8 cellular contexts compared by ENCODE assay signal in the genomic region with DNA sequence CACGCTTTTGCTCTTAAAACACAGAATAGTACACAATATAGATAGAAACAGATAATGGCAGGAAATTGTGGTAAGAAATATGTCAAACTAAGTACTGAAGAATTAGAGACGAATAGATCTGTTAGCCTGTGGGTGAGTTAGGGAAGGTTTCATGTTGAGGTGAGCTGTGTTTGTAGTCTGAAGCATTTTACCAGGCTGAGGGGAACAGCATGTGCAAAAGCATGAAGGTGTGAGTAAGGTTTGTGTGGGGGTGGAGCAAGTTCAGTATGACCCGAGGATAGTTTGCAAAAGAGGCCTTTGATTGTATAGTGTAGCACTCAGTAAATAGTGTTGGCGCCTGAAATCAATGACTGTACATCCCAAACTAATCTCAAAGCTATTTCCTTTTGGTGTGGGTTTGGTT. TPM values are rescaled to one million over a fixed set of nuclear protein-coding genes. Genes with fewer than 3 reads are reported as not detected.
A peak's percentile ranks its signal among the peaks of the same experiment; 100 is the strongest.
DNase-seq lines count a peak whose midpoint lies in the region; ATAC-seq, FAIRE-seq and TF ChIP-seq lines count a peak whose summit lies in the region.

No MANE protein-coding gene starts in this region.

- 25% methylated on average over 4 of the region's 4 CpGs for WGBS in mammary epithelial cell (ENCODE audit: low coverage, missing lambda C conversion rate)

- no peaks in the 10 kb centered on the region for H3K27me3 Mint-ChIP-seq in natural killer cell (ENCODE audit: low read depth in 2 of 2)

- BruUV-seq in PC-3 (replicated peaks; lab: Mats Ljungman, UMichigan) (no TSS peak), mammary epithelial cell (replicated peaks; lab: Mats Ljungman, UMichigan) (no TSS peak)

- H3F3A ChIP-seq in PC-3 (ENCODE audit: low read length, unreplicated experiment): peaks cover 8% of the 10 kb centered on the region

- DNase-seq in ELR (ENCODE audit: low read depth) (peak; percentile 88), PC-3 (peak; percentile 82), mammary epithelial cell (peak; percentile 91), natural killer cell (no peak), NCI-H446 treated with DMSO at 0.1 percent for 48 hours (lab: John Stamatoyannopoulos, UW) (no peak), GM12892 (ENCODE audit: insufficient read length) (no peak), dorsolateral prefrontal cortex (no peak), GDM1 (lab: John Stamatoyannopoulos, UW) (no peak)

- H3K27me3 ChIP-seq in PC-3 (ENCODE audit: low read length): no peaks in the 10 kb centered on the region
- H3K27me3 ChIP-seq in mammary epithelial cell (ENCODE audit: insufficient read depth, low read length): no peaks in the 10 kb centered on the region
- no peaks in the 10 kb centered on the region for H3K27me3 ChIP-seq in dorsolateral prefrontal cortex

- TF ChIP-seq CTCF in PC-3 (conservative IDR thresholded peaks at IDR 0.05; ENCODE audit: low read depth, low read length) (no peak), mammary epithelial cell (conservative IDR thresholded peaks at IDR 0.05 in 1 of 2, IDR thresholded peaks at IDR 0.05 in 1 of 2; ENCODE audit: extremely low read depth in 1 of 2, insufficient read depth in 1 of 2, low read depth in 1 of 2, low read length in 2 of 2) (no peak), natural killer cell (IDR thresholded peaks at IDR 0.05) (no peak), dorsolateral prefrontal cortex (IDR thresholded peaks at IDR 0.05 in 54 of 56, conservative IDR thresholded peaks at IDR 0.05 in 2 of 56; ENCODE audit: low read depth in 1 of 56, partially characterized antibody in 56 of 56) (no peak)

- H3K36me3 Mint-ChIP-seq in natural killer cell: no peaks in the 10 kb centered on the region

- H3K4me1 Mint-ChIP-seq in natural killer cell: peaks cover 14 to 15% of the 10 kb centered on the region in 2 donors

- H3K4me2 ChIP-seq in PC-3 (ENCODE audit: low read length) (peak overlapping the region; percentile 75), mammary epithelial cell (ENCODE audit: insufficient read depth, low read depth, low read length) (peak overlapping the region; percentile 47)

- H3K9me3 ChIP-seq in PC-3 (ENCODE audit: low read length) (no peaks in the 10 kb centered on the region), mammary epithelial cell (replicated peaks; ENCODE audit: insufficient read depth, low read length) (no peaks in the 10 kb centered on the region)

- H3K9ac ChIP-seq in PC-3 (ENCODE audit: low read length): peak overlapping the region; percentile 23
- H3K9ac ChIP-seq in mammary epithelial cell (ENCODE audit: insufficient read depth, low read length): no peak overlapping the region

- H3K4me3 Mint-ChIP-seq in natural killer cell: peak overlapping the region; percentile 5

- H3K36me3 ChIP-seq in PC-3 (ENCODE audit: low read depth, low read length) (peaks cover 2% of the 10 kb centered on the region; the same call in 1 of the 2 replicates), mammary epithelial cell (ENCODE audit: insufficient read depth, low read length) (no peaks in the 10 kb centered on the region)

- in situ Hi-C loops in mammary epithelial cell (cut with MboI; ENCODE audit: low sequenced_read_pairs in 2 of 2): loop anchor here (5.0 to 10.0 kb wide), 2 partner anchors 51 to 54 kb away; no protein-coding TSS in a partner anchor

- peaks cover 10% of the 10 kb centered on the region; the same call in 1 of the 2 replicates for H3K79me2 ChIP-seq in PC-3 (ENCODE audit: low read length)
- peaks cover 25% of the 10 kb centered on the region for H3K79me2 ChIP-seq in mammary epithelial cell (ENCODE audit: insufficient read depth, low read length)

- intact Hi-C loops in PC-3 (cut with micrococcal nuclease): loop anchor here (1.0 kb wide), 1 partner anchor 48 kb away; no protein-coding TSS in a partner anchor
- intact Hi-C loops in mammary epithelial cell (cut with micrococcal nuclease): no loop called here
- intact Hi-C loops in natural killer cell (cut with micrococcal nuclease): no loop called here
- intact Hi-C loops in dorsolateral prefrontal cortex (cut with DNase I): no loop called here

- no peaks in the 10 kb centered on the region for H3K9me2 ChIP-seq in PC-3 (replicated peaks; ENCODE audit: low read length)

- no peak overlapping the region for H2AFZ ChIP-seq in PC-3 (ENCODE audit: low read length)
- H2AFZ ChIP-seq in mammary epithelial cell (ENCODE audit: low read depth, low read length): no peak overlapping the region

- CTCF ChIA-PET in PC-3 (lab: Charles Lee): no interaction called here
- CTCF ChIA-PET in mammary epithelial cell (lab: Charles Lee; ENCODE audit: low non-redundant PET): no interaction called here

- no peak for FAIRE-seq in GM12892 (lab: Jason Lieb, UNC)

- no peak for TF ChIP-seq POLR2A in GM12892 (IDR thresholded peaks at IDR 0.05; ENCODE audit: low read depth, low read length)

- dilution Hi-C loops in mammary epithelial cell (cut with HindIII; ENCODE audit: low sequenced_read_pairs): loop anchor here (5.0 kb wide), 1 partner anchor 49 kb away; no protein-coding TSS in a partner anchor

- H3K4me3 ChIP-seq in PC-3 (ENCODE audit: low read length): peak overlapping the region; percentile 27; the same call in 1 of the 2 replicates
- H3K4me3 ChIP-seq in mammary epithelial cell (replicated peaks in 1 of 3; ENCODE audit: insufficient read depth in 1 of 3, low read depth in 2 of 3, low read length in 3 of 3): no peak overlapping the region
- H3K4me3 ChIP-seq in dorsolateral prefrontal cortex: no peak overlapping the region

- peak overlapping the region; percentile 52 to 87 for H3K27ac Mint-ChIP-seq in natural killer cell

- ATAC-seq in PC-3 (peak; percentile 98), natural killer cell (peak in 1 of 3 donors; percentile 11)

- POLR2A ChIA-PET in PC-3 (lab: Charles Lee; ENCODE audit: unreplicated experiment): no interaction called here

- peak overlapping the region; percentile 71 for H3K27ac ChIP-seq in PC-3 (ENCODE audit: low read length)
- peak overlapping the region; percentile 84 for H3K27ac ChIP-seq in mammary epithelial cell (ENCODE audit: insufficient read depth, low read depth, low read length)
- peak overlapping the region in 1 of 59 donors; percentile 0 for H3K27ac ChIP-seq in dorsolateral prefrontal cortex

- no peaks in the 10 kb centered on the region for H3K9me3 Mint-ChIP-seq in natural killer cell

- H4K20me1 ChIP-seq in PC-3 (ENCODE audit: low read length) (no peaks in the 10 kb centered on the region), mammary epithelial cell (ENCODE audit: insufficient read depth, low read length) (no peaks in the 10 kb centered on the region)

- peaks cover 33% of the 10 kb centered on the region for H3K4me1 ChIP-seq in PC-3 (ENCODE audit: insufficient read depth, low read length)
- peaks cover 25% of the 10 kb centered on the region for H3K4me1 ChIP-seq in mammary epithelial cell (ENCODE audit: insufficient read depth, low read length)

RNA-seq across cellular contexts. Expression of gene IGSF6, which starts 13.8 kb away (rescaled TPM):
- 0.36 TPM in 1 of 2 replicates, not detected in the other for total RNA-seq in PC-3 (2014; rRNA removed)
- not detected for total RNA-seq in mammary epithelial cell
- not detected for polyA plus RNA-seq in mammary epithelial cell
- not detected for polyA minus RNA-seq in mammary epithelial cell
- total RNA-seq in natural killer cell: 1 to 10 TPM; 2.2 to 4.4 (median 2.6) TPM
- 0.49 TPM for polyA plus RNA-seq in GM12892 (2012; ENCODE audit: missing spikeins)
- 1 to 10 TPM in 114 of 120 experiments, under 1 TPM in 6; 0.21 to 9.6 (median 2.9) TPM for total RNA-seq in dorsolateral prefrontal cortex

RNA-seq across cellular contexts. Expression of gene OTOA, which starts 25.2 kb away (rescaled TPM):
- not detected in 2 replicates for total RNA-seq in PC-3 (2014; rRNA removed)
- 1 to 10 TPM in 1 of 2 donors, under 1 TPM in 1; 0.21 to 1.5 TPM for total RNA-seq in mammary epithelial cell
- polyA plus RNA-seq in mammary epithelial cell: 0.07 TPM
- polyA minus RNA-seq in mammary epithelial cell: not detected
- under 1 TPM in 1 of 3 donors, not detected in 2; 0.14 TPM for total RNA-seq in natural killer cell
- polyA plus RNA-seq in GM12892 (2012; ENCODE audit: missing spikeins): not detected
- 1 to 10 TPM in 84 of 120 experiments, under 1 TPM in 36; 0.30 to 2.7 (median 1.2) TPM for total RNA-seq in dorsolateral prefrontal cortex

RNA-seq across cellular contexts. Expression of gene METTL9, which starts 39.2 kb away (rescaled TPM):
- 133 and 180 TPM in 2 replicates for total RNA-seq in PC-3 (2014; rRNA removed)
- 100 to 1,000 TPM in 1 of 2 donors, 10 to 100 TPM in 1; 86.1 to 131 TPM for total RNA-seq in mammary epithelial cell
- 62.0 TPM for polyA plus RNA-seq in mammary epithelial cell
- polyA minus RNA-seq in mammary epithelial cell: 34.9 TPM
- total RNA-seq in natural killer cell: 100 to 1,000 TPM in 1 of 3 donors, 10 to 100 TPM in 2; 73.1 to 110 (median 85.1) TPM
- polyA plus RNA-seq in GM12892 (2012; ENCODE audit: missing spikeins): 60.9 TPM
- total RNA-seq in dorsolateral prefrontal cortex: 100 to 1,000 TPM in 6 of 120 experiments, 10 to 100 TPM in 114; 52.4 to 107 (median 80.4) TPM

Comparison
In these comparisons a context has a peak if more than half of its experiments do, and no peak if none do; other contexts are left out.
1. DNase-seq: peak in ELR (single experiment), PC-3 (single experiment) and mammary epithelial cell (single experiment); none in natural killer cell (single experiment), NCI-H446 treated with DMSO at 0.1 percent for 48 hours (single experiment), GM12892 (single experiment), dorsolateral prefrontal cortex (0 of 10) and GDM1 (single experiment).